Comparison of ENCODE assay signal across 9 cellular contexts in the genomic region with DNA sequence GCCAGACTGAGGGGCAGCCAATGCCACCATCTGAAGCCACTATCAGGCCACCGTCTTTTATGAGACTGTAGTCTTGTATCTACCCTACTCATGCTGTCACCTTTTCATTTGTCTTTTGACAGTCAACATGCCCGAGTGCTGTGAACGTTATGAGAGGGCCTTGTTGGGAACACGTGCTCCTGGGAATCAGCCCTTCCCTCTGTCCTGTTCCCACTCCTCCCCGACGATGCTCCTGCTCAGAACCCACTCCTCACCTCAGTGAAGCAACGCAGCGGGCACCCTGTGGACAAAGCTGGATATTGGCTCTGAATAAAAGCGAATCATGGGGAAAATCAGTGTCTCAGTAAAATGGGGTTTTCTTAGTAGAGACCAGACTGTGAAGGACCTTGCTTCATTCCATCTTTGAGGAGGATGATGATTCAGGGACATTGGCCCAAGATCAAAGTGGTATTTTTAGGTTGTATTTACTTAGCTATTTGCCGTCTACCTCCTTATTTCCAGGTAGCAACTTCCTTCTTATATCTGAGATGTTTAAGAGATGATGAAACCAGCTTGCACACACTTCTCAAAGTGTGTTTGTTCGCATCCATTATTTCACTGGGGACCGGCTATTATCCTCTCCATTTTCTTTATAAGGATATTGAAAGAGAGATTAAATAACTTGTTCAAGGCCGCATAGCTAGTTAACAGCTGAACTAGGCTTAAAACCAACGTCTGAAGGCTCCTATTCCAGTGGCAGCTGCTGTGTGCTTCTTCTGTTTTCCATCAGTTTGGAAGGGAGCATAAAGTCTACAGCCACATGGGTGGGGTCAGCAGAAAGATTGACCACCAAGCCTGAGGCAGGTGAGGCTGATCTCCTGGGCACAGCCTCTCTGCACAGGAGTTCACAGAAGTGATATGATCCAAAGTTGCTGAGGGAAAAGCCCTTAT. TPM values are rescaled to one million over a fixed set of nuclear protein-coding genes. Genes with fewer than 3 reads are reported as not detected.
A peak's percentile ranks its signal among the peaks of the same experiment; 100 is the strongest.
DNase-seq lines count a peak whose midpoint lies in the region; ATAC-seq and TF ChIP-seq lines count a peak whose summit lies in the region.
"Had no signal": no experiment of that assay in that cellular context is flagged by ENCODE, and none has a peak within 500 bp of the region (broad histone marks: within the 10 kb centered on the region; RNA-seq: fewer than 3 reads in every experiment).

No MANE protein-coding gene starts in this region.

- no peak overlapping the region for H3K4me3 Mint-ChIP-seq in activated CD8-positive, alpha-beta T cell treated with anti-CD3 and anti-CD28 coated beads for 36 hours

- H3K4me1 Mint-ChIP-seq in activated CD8-positive, alpha-beta T cell treated with anti-CD3 and anti-CD28 coated beads for 36 hours (ENCODE audit: low read depth), result peaks cover 25% of the 10 kb centered on the region

- POLR2A ChIA-PET in OCI-LY7 (lab: Charles Lee), result interaction anchor here (0.5 to 2.0 kb wide), 5 partner anchors 8 to 68 kb away, joined by 3 to 4 read pairs (median 3); no protein-coding TSS in a partner anchor
- POLR2A ChIA-PET in activated CD8-positive, alpha-beta T cell treated with anti-CD3 and anti-CD28 coated beads for 36 hours (lab: Charles Lee), result interaction anchor here (1.0 to 3.0 kb wide), 2 partner anchors 8 to 44 kb away, joined by 4 to 13 read pairs; partner anchors contain the start of gene CTDSP2

- 41 to 47% methylated on average over 10 to 13 of the region's 14 CpGs for WGBS in esophagus squamous epithelium, 2 donors

- H3K27ac Mint-ChIP-seq in activated CD8-positive, alpha-beta T cell treated with anti-CD3 and anti-CD28 coated beads for 36 hours, result no peak overlapping the region

- no peaks in the 10 kb centered on the region for H3K9me2 ChIP-seq in OCI-LY7 (ENCODE audit: insufficient read depth, low read length)

- H3K36me3 ChIP-seq in OCI-LY7 (ENCODE audit: insufficient read depth, low read length), result no peaks in the 10 kb centered on the region
- H3K36me3 ChIP-seq in esophagus squamous epithelium, result no peaks in the 10 kb centered on the region
- H3K36me3 ChIP-seq in parathyroid adenoma (ENCODE audit: control insufficient read depth, insufficient read depth, low read length), result no peaks in the 10 kb centered on the region

- H3K27me3 ChIP-seq in esophagus squamous epithelium (no peaks in the 10 kb centered on the region), parathyroid adenoma (ENCODE audit: control insufficient read depth, insufficient read depth, low read length) (no peaks in the 10 kb centered on the region)

- intact Hi-C loops in OCI-LY7 (cut with micrococcal nuclease; ENCODE audit: unreplicated experiment) (no loop called here), esophagus squamous epithelium (cut with DNase I) (no loop called here)
- intact Hi-C loops in activated CD8-positive, alpha-beta T cell treated with anti-CD3 and anti-CD28 coated beads for 36 hours (cut with micrococcal nuclease), result no loop called here

- ATAC-seq in activated CD8-positive, alpha-beta T cell treated with anti-CD3 and anti-CD28 coated beads for 36 hours, result no peak
- ATAC-seq in HG02798 (IDR thresholded peaks at IDR 0.05; ENCODE audit: poor library complexity, unreplicated experiment) (no peak), HG03460 (IDR thresholded peaks at IDR 0.05; ENCODE audit: unreplicated experiment) (no peak)

- H3K27ac ChIP-seq in OCI-LY7 (ENCODE audit: low read depth, low read length, poor library complexity, severe bottlenecking), result no peak overlapping the region
- H3K27ac ChIP-seq in esophagus squamous epithelium, result peak overlapping the region; percentile 86 to 99 (median 94)
- H3K27ac ChIP-seq in parathyroid adenoma, result peak overlapping the region; percentile 58

- H3K9me3 ChIP-seq in OCI-LY7 (ENCODE audit: low read length), result no peaks in the 10 kb centered on the region
- H3K9me3 ChIP-seq in esophagus squamous epithelium, result no peaks in the 10 kb centered on the region
- no peaks in the 10 kb centered on the region for H3K9me3 ChIP-seq in parathyroid adenoma (ENCODE audit: control insufficient read depth, low read length)

- no peaks in the 10 kb centered on the region for H3K9me3 Mint-ChIP-seq in activated CD8-positive, alpha-beta T cell treated with anti-CD3 and anti-CD28 coated beads for 36 hours

- BruUV-seq in OCI-LY7 (replicated peaks; lab: Mats Ljungman, UMichigan), result no TSS peak

- H3K79me2 ChIP-seq in OCI-LY7 (ENCODE audit: insufficient read depth, low read depth, low read length) (no peaks in the 10 kb centered on the region), parathyroid adenoma (no peaks in the 10 kb centered on the region)

- peaks cover 67% of the 10 kb centered on the region for H3K4me1 ChIP-seq in OCI-LY7 (ENCODE audit: insufficient read depth, low read length, poor library complexity, severe bottlenecking)
- H3K4me1 ChIP-seq in esophagus squamous epithelium, result peaks cover 67 to 90% (median 82%) of the 10 kb centered on the region in 3 donors
- peaks cover 31% of the 10 kb centered on the region for H3K4me1 ChIP-seq in parathyroid adenoma

- no peak for TF ChIP-seq CTCF in AG10803 (conservative IDR thresholded peaks at IDR 0.05; ENCODE audit: low read length)
- no peak for TF ChIP-seq CTCF in OCI-LY7 (conservative IDR thresholded peaks at IDR 0.05; ENCODE audit: low read length)
- TF ChIP-seq CTCF in esophagus squamous epithelium (IDR thresholded peaks at IDR 0.05), result no peak
- no peak for TF ChIP-seq CTCF in parathyroid adenoma (IDR thresholded peaks at IDR 0.05)
- TF ChIP-seq CTCF in activated CD8-positive, alpha-beta T cell treated with anti-CD3 and anti-CD28 coated beads for 36 hours (IDR thresholded peaks at IDR 0.05), result no peak

- H3K4me2 ChIP-seq in OCI-LY7 (ENCODE audit: low read length) (no peak overlapping the region), parathyroid adenoma (ENCODE audit: low read length) (no peak overlapping the region)

- H2AFZ ChIP-seq in OCI-LY7 (ENCODE audit: low read length), result peak overlapping the region; percentile 39; the same call in 1 of the 2 replicates
- H2AFZ ChIP-seq in parathyroid adenoma, result no peak overlapping the region

- no peak overlapping the region for H3K4me3 ChIP-seq in AG10803 (ENCODE audit: low read length)
- no peak overlapping the region for H3K4me3 ChIP-seq in OCI-LY7 (ENCODE audit: low read depth, low read length, poor library complexity, severe bottlenecking)
- no peak overlapping the region for H3K4me3 ChIP-seq in esophagus squamous epithelium
- no peak overlapping the region for H3K4me3 ChIP-seq in parathyroid adenoma (ENCODE audit: low read depth, low read length)

- no peak for TF ChIP-seq POLR2A in esophagus squamous epithelium (IDR thresholded peaks at IDR 0.05)

- DNase-seq in AG10803 (ENCODE audit: low read depth), result peak; percentile 50
- DNase-seq in OCI-LY7 (ENCODE audit: low spot score), result no peak
- DNase-seq in esophagus squamous epithelium (lab: John Stamatoyannopoulos, UW), result no peak
- no peak for DNase-seq in activated CD8-positive, alpha-beta T cell treated with anti-CD3 and anti-CD28 coated beads for 36 hours
- DNase-seq in activated naive CD4-positive, alpha-beta T cell treated with anti-CD3 and anti-CD28 coated beads, Interleukin-2, amount 50 U/mL, for 16 hours, result no peak
- DNase-seq: activated gamma-delta T cell treated with Interleukin-2 at 50 U/mL for 16 hours had no signal

- no peaks in the 10 kb centered on the region for H3K36me3 Mint-ChIP-seq in activated CD8-positive, alpha-beta T cell treated with anti-CD3 and anti-CD28 coated beads for 36 hours (ENCODE audit: low read depth)

- CTCF ChIA-PET in OCI-LY7 (lab: Charles Lee; ENCODE audit: unreplicated experiment), result interaction anchor here (1.4 kb wide), 1 partner anchor 9 kb away, joined by 3 read pairs; no protein-coding TSS in a partner anchor
- CTCF ChIA-PET in activated CD8-positive, alpha-beta T cell treated with anti-CD3 and anti-CD28 coated beads for 36 hours (lab: Charles Lee), result interaction anchor here (2.0 kb wide), 1 partner anchor 14 kb away, joined by 10 read pairs; no protein-coding TSS in a partner anchor

- H4K20me1 ChIP-seq in OCI-LY7 (ENCODE audit: insufficient read depth, low read length), result no peaks in the 10 kb centered on the region

- H3K27me3 Mint-ChIP-seq in activated CD8-positive, alpha-beta T cell treated with anti-CD3 and anti-CD28 coated beads for 36 hours, result peaks cover 1% of the 10 kb centered on the region

- H3K9ac ChIP-seq in parathyroid adenoma, result no peak overlapping the region

RNA-seq across cellular contexts. Expression of gene CTDSP2, which starts 43.9 kb away (rescaled TPM):
- 38.8 and 44.2 TPM in 2 replicates for total RNA-seq in OCI-LY7 (2014; rRNA removed; shearing (Covaris generic))
- total RNA-seq in OCI-LY7 (2022) (118 and 145 TPM in 2 replicates), esophagus squamous epithelium (100 to 1,000 TPM in 1 of 4 donors, 10 to 100 TPM in 3; 47.1 to 120 (median 71.7) TPM)
- 10 to 100 TPM; 67.1 to 67.2 TPM for total RNA-seq in activated CD8-positive, alpha-beta T cell treated with anti-CD3 and anti-CD28 coated beads for 36 hours

RNA-seq across cellular contexts. Expression of gene ATP23, which starts 50.9 kb away (rescaled TPM):
- 42.9 and 51.3 TPM in 2 replicates for total RNA-seq in OCI-LY7 (2014; rRNA removed; shearing (Covaris generic))
- total RNA-seq in OCI-LY7 (2022), result 27.5 and 31.7 TPM in 2 replicates
- 10 to 100 TPM in 2 of 4 donors, 1 to 10 TPM in 2; 2.0 to 17.9 (median 8.6) TPM for total RNA-seq in esophagus squamous epithelium
- total RNA-seq in activated CD8-positive, alpha-beta T cell treated with anti-CD3 and anti-CD28 coated beads for 36 hours, result 10 to 100 TPM; 15.8 to 16.7 TPM
